Comparison of ENCODE assay signal across 1 cellular context in the genomic region with DNA sequence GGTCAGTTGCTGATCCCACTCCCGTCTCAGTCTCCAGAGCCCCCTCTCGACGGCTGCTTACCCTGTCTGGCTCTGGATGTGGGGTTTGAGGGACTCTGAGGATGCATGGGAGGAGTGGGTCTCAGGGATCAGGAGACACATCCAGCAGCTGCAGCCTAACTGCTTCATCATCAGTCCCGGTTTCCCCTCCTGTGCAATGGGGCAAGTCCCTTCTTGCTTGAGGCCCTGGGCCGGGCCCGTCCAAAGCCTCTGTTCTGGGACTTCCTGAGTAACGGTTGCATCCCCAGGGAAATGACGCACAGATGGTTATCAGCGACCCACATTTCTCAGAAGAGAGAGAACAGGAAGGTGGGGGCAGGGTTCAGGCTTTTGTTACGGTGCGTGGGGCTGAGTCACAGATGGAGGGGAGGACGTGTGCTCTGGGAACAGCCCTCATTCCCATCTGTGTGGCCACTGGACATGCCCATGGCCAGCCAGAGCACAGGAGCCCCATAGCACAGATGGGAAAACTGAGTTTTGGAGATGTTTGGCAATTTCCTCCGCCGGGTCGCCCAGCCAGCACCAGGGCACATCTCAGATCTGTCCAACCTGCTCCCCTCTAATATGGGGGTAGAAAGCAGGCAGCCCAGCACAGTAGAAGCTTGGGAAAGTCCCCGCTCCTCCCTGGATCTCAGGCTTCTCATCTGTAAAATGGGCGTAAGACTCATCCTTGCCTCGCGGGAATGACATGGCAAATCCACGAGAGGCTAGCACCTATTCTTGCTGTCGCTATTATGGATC.
TF ChIP-seq lines count a peak whose summit lies in the region.

No MANE protein-coding gene starts in this region.

TF ChIP-seq in HCT116, 20 proteins besides CTCF, POLR2A, EP300 and RAD21:
- no peak for TF ChIP-seq POLR2AphosphoS5 (IDR thresholded peaks at IDR 0.05; ENCODE audit: low read depth, low read length)
- TF ChIP-seq TCF7L2 (IDR thresholded peaks at IDR 0.05; ENCODE audit: borderline replicate concordance, extremely low read depth, insufficient read depth, insufficient read length) = peak; percentile 14
